ENCODE assay signal across 7 cellular contexts in the genomic region with DNA sequence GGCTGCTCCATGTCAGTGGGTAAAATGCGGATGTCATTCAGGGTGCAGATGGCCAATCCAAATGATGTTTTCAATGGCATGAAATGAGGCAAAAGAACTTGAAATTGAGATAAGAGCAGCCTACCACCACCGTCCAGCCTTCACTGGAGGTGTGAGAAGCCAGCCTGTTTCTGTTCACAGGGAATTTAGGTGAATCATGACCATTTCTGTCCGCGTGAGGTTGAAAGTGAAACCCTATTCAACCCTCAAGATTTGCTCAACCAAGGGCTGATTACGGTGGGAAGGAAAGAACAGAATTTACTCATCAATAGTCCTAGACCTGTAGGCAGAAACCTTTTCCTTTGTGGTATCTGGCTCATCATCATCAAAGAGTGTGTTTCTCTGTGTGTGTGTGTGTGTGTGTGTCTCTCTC.
A peak's percentile ranks its signal among the peaks of the same experiment; 100 is the strongest.
DNase-seq lines count a peak whose midpoint lies in the region; ATAC-seq and TF ChIP-seq lines count a peak whose summit lies in the region.

No MANE protein-coding gene starts in this region.

- peak; percentile 49 for DNase-seq in activated naive CD4-positive, alpha-beta T cell treated with anti-CD3 and anti-CD28 coated beads, Interleukin-2, amount 50 U/mL, for 16 hours
- DNase-seq in prostate gland (ENCODE audit: low spot score) (no peak), gastrocnemius medialis (no peak), mesendoderm (no peak)

- H2AK5ac ChIP-seq in mesendoderm (ENCODE audit: low read length) = no peak overlapping the region

- no peak overlapping the region for H2BK15ac ChIP-seq in mesendoderm (replicated peaks; ENCODE audit: low read depth)

- no peak overlapping the region for H3K9ac ChIP-seq in mesendoderm (ENCODE audit: low read length)

- H3K4me3 ChIP-seq in prostate gland = no peak overlapping the region
- no peak overlapping the region for H3K4me3 ChIP-seq in gastrocnemius medialis
- no peak overlapping the region for H3K4me3 ChIP-seq in mesendoderm (ENCODE audit: low read length)

- H3K27me3 Mint-ChIP-seq in stimulated activated memory B cell treated with anti-CD40 and anti-IgM and Interleukin-4, amounts not matched to agents 10 μg/mL and 1 μg/mL and 100 μg/mL, for 72 hours = no peaks in the 10 kb centered on the region

- WGBS in prostate gland = 89% methylated on average over 5 of the region's 5 CpGs
- no CpG with 5 or more reads among the region's 5 CpGs for WGBS in mesendoderm (ENCODE audit: extremely low coverage, insufficient coverage, low lambda C conversion rate)

- intact Hi-C loops in prostate gland (cut with DNase I) = no loop called here
- intact Hi-C loops in gastrocnemius medialis (cut with DNase I; ENCODE audit: low total_unique reads) = no loop called here

- no peak overlapping the region for H3K18ac ChIP-seq in mesendoderm (ENCODE audit: low read length)

- H3K4me1 ChIP-seq in prostate gland (replicated peaks) (no peaks in the 10 kb centered on the region), gastrocnemius medialis (no peaks in the 10 kb centered on the region), mesendoderm (ENCODE audit: control insufficient read depth, low read depth, low read length) (no peaks in the 10 kb centered on the region)

- peak overlapping the region; percentile 16 for H3K4me3 Mint-ChIP-seq in stimulated activated memory B cell treated with anti-CD40 and anti-IgM and Interleukin-4, amounts not matched to agents 10 μg/mL and 1 μg/mL and 100 μg/mL, for 72 hours

- H2BK5ac ChIP-seq in mesendoderm (ENCODE audit: low read length) = no peak overlapping the region

- H3K9me3 ChIP-seq in prostate gland (no peaks in the 10 kb centered on the region), gastrocnemius medialis (no peaks in the 10 kb centered on the region)

- no peak for TF ChIP-seq CTCF in prostate gland (IDR thresholded peaks at IDR 0.05)
- no peak for TF ChIP-seq CTCF in gastrocnemius medialis (IDR thresholded peaks at IDR 0.05 in 4 of 5, conservative IDR thresholded peaks at IDR 0.05 in 1 of 5)

- H3K27ac Mint-ChIP-seq in stimulated activated memory B cell treated with anti-CD40 and anti-IgM and Interleukin-4, amounts not matched to agents 10 μg/mL and 1 μg/mL and 100 μg/mL, for 72 hours = peak overlapping the region; percentile 93

- no peak overlapping the region for H3K4me2 ChIP-seq in mesendoderm (ENCODE audit: low read length)

- H3K23ac ChIP-seq in mesendoderm (ENCODE audit: low read length) = no peak overlapping the region

- in situ Hi-C loops in gastrocnemius medialis (cut with MboI; ENCODE audit: low sequenced_read_pairs in 4 of 4) = no loop called here

- H3K27me3 ChIP-seq in prostate gland (replicated peaks; ENCODE audit: insufficient read depth) (no peaks in the 10 kb centered on the region), gastrocnemius medialis (no peaks in the 10 kb centered on the region), mesendoderm (ENCODE audit: insufficient read depth, low read length, poor library complexity) (no peaks in the 10 kb centered on the region)

- no peaks in the 10 kb centered on the region for H3K79me1 ChIP-seq in mesendoderm (ENCODE audit: low read length)

- H3K79me2 ChIP-seq in mesendoderm (ENCODE audit: control insufficient read depth, insufficient read depth, low read length) = no peaks in the 10 kb centered on the region

- H2BK120ac ChIP-seq in mesendoderm (ENCODE audit: low read depth, low read length) = no peak overlapping the region

- no peak overlapping the region for H3K27ac ChIP-seq in prostate gland
- H3K27ac ChIP-seq in gastrocnemius medialis = no peak overlapping the region
- H3K27ac ChIP-seq in mesendoderm (ENCODE audit: low read depth, low read length) = no peak overlapping the region

- H3K36me3 ChIP-seq in prostate gland (no peaks in the 10 kb centered on the region), gastrocnemius medialis (no peaks in the 10 kb centered on the region), mesendoderm (ENCODE audit: control insufficient read depth, insufficient read depth, low read length) (no peaks in the 10 kb centered on the region)

- H3K9me3 Mint-ChIP-seq in stimulated activated memory B cell treated with anti-CD40 and anti-IgM and Interleukin-4, amounts not matched to agents 10 μg/mL and 1 μg/mL and 100 μg/mL, for 72 hours = no peaks in the 10 kb centered on the region

- peaks cover 36% of the 10 kb centered on the region for H3K4me1 Mint-ChIP-seq in stimulated activated memory B cell treated with anti-CD40 and anti-IgM and Interleukin-4, amounts not matched to agents 10 μg/mL and 1 μg/mL and 100 μg/mL, for 72 hours

- no peak for TF ChIP-seq POLR2A in prostate gland (IDR thresholded peaks at IDR 0.05)
- no peak for TF ChIP-seq POLR2A in gastrocnemius medialis (IDR thresholded peaks at IDR 0.05)

- H3K4ac ChIP-seq in mesendoderm (ENCODE audit: low read depth, low read length) = no peak overlapping the region

- ATAC-seq in GM21390 (IDR thresholded peaks at IDR 0.05; ENCODE audit: unreplicated experiment) (peak; percentile 93), HG03565 (IDR thresholded peaks at IDR 0.05; ENCODE audit: unreplicated experiment) (peak; percentile 94), gastrocnemius medialis (no peak)
- ATAC-seq in stimulated activated memory B cell treated with anti-CD40 and anti-IgM and Interleukin-4, amounts not matched to agents 10 μg/mL and 1 μg/mL and 100 μg/mL, for 72 hours = peak; percentile 91

- H3K56ac ChIP-seq in mesendoderm (ENCODE audit: low read length) = no peak overlapping the region

- no peak overlapping the region for H4K8ac ChIP-seq in mesendoderm (ENCODE audit: low read depth, low read length)

- no peak overlapping the region for H4K5ac ChIP-seq in mesendoderm (ENCODE audit: low read length)

- no peaks in the 10 kb centered on the region for H3K36me3 Mint-ChIP-seq in stimulated activated memory B cell treated with anti-CD40 and anti-IgM and Interleukin-4, amounts not matched to agents 10 μg/mL and 1 μg/mL and 100 μg/mL, for 72 hours

Comparison
In these comparisons a context has a peak if more than half of its experiments do, and no peak if none do; other contexts are left out.
1. ATAC-seq: peak in GM21390 (single experiment), HG03565 (single experiment) and stimulated activated memory B cell treated with anti-CD40 and anti-IgM and Interleukin-4, amounts not matched to agents 10 μg/mL and 1 μg/mL and 100 μg/mL, for 72 hours (single experiment); none in gastrocnemius medialis (0 of 2).